7 cellular contexts compared by ENCODE assay signal in the genomic region with DNA sequence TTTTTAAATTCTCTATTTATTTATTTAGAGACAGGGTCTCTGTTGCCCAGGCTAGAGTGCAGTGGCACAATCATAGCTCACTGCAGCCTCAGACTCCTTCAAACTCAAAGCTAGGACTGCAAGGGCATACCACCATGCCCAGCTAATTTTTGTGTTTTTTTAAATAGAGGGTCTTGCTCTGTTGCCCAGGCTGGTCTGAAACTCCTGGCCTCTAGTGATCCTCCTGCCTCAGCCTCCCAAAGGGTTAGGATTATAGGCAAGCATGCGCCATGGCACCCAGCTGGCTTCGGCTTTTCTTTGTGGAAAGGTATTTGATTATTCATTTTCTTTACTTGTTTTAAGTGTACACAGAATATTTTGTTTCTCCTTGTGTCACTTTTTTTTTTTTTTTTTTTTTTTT.
"Had no signal": no experiment of that assay in that cellular context is flagged by ENCODE, and none has a peak within 500 bp of the region (broad histone marks: within the 10 kb centered on the region; RNA-seq: fewer than 3 reads in every experiment).

No MANE protein-coding gene starts in this region.

- H3K4me2 ChIP-seq: GM23338 had no signal

- FAIRE-seq: H1, H54, HTR-8/SVneo had no signal

- ATAC-seq: GM23338 had no signal

- H3K4me3 ChIP-seq: GM23338 had no signal

- H2AFZ ChIP-seq: GM23338 had no signal

- DNase-seq: H9, HCEC 1CT, KG1 had no signal
